In the genomic region with DNA sequence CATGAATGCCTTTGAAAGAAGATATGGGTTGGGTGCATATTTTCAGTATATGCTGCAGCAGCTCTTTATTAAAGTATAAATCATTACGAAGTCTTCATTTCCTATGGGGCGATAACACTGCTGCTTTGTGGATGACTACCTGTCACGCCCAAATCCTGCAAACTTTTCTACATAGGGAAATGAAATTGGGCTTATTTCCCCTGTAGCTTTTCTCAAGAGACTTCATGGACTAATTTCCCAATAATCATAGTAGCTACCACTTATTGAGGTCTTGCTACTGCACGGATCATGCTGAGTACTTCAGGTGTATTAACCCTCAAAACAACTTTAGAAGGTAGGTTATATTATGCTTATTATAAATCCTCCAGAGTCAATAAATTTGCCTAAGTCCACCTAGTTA, we compare ENCODE assay signal across 16 cellular contexts. TPM values are rescaled to one million over a fixed set of nuclear protein-coding genes. Genes with fewer than 3 reads are reported as not detected.
DNase-seq lines count a peak whose midpoint lies in the region; ATAC-seq, FAIRE-seq and TF ChIP-seq lines count a peak whose summit lies in the region.
"Had no signal": no experiment of that assay in that cellular context is flagged by ENCODE, and none has a peak within 500 bp of the region (broad histone marks: within the 10 kb centered on the region; RNA-seq: fewer than 3 reads in every experiment).

No MANE protein-coding gene starts in this region.

- 48 to 56% methylated on average over 4 of the region's 4 CpGs for WGBS in heart right ventricle, 2 donors
- WGBS in esophagus muscularis mucosa, result 56% methylated on average over 4 of the region's 4 CpGs
- WGBS in transverse colon (ENCODE audit: low coverage in 1 of 2), 2 donors, result 72 to 79% methylated on average over 3 to 4 of the region's 4 CpGs

- H3K4me1 Mint-ChIP-seq in activated CD4-positive, alpha-beta memory T cell treated with anti-CD3 and anti-CD28 coated beads for 36 hours (ENCODE audit: low read depth), result peaks cover 93% of the 10 kb centered on the region

- H4K20me1 ChIP-seq in osteoblast (ENCODE audit: insufficient read depth, low read length), result peaks cover 53% of the 10 kb centered on the region

- CTCF ChIA-PET in activated CD4-positive, alpha-beta memory T cell treated with anti-CD3 and anti-CD28 coated beads for 36 hours (lab: Charles Lee), result interaction anchor here (0.9 to 1.9 kb wide), 2 partner anchors 17 to 79 kb away, joined by 3 to 4 read pairs; no protein-coding TSS in a partner anchor

- no peak overlapping the region for H3K4me3 ChIP-seq in heart right ventricle
- no peak overlapping the region for H3K4me3 ChIP-seq in right atrium auricular region
- peak overlapping the region in 1 of 4 donors; percentile 24 for H3K4me3 ChIP-seq in esophagus muscularis mucosa
- no peak overlapping the region for H3K4me3 ChIP-seq in transverse colon
- H3K4me3 ChIP-seq in BE2C (ENCODE audit: low read depth, low read length), result no peak overlapping the region
- H3K4me3 ChIP-seq in osteoblast (ENCODE audit: insufficient read depth, low read length), result no peak overlapping the region
- H3K4me3 ChIP-seq: Peyer's patch, uterus had no signal

- H3K4me1 ChIP-seq in heart right ventricle (peaks cover 12 to 100% (median 96%) of the 10 kb centered on the region in 9 donors), right atrium auricular region (peaks cover 0 to 89% of the 10 kb centered on the region in 2 donors), esophagus muscularis mucosa (peaks cover 92 to 100% (median 97%) of the 10 kb centered on the region in 4 donors), transverse colon (peaks cover 0 to 95% (median 38%) of the 10 kb centered on the region in 4 donors), BE2C (no peaks in the 10 kb centered on the region), osteoblast (ENCODE audit: insufficient read depth, low read length) (peaks cover 51% of the 10 kb centered on the region)
- H3K4me1 ChIP-seq: parathyroid adenoma had no signal

- POLR2A ChIA-PET in activated CD4-positive, alpha-beta memory T cell treated with anti-CD3 and anti-CD28 coated beads for 36 hours (lab: Charles Lee), result interaction anchor here (1.5 to 11.5 kb wide), 5 partner anchors 10 to 43 kb away, joined by 4 to 140 read pairs (median 6); no protein-coding TSS in a partner anchor

- TF ChIP-seq CTCF in heart right ventricle (IDR thresholded peaks at IDR 0.05) (no peak), right atrium auricular region (IDR thresholded peaks at IDR 0.05) (no peak), esophagus muscularis mucosa (IDR thresholded peaks at IDR 0.05) (no peak), transverse colon (IDR thresholded peaks at IDR 0.05) (no peak), BE2C (IDR thresholded peaks at IDR 0.05; ENCODE audit: low read depth, low read length) (no peak), osteoblast (IDR thresholded peaks at IDR 0.05; ENCODE audit: extremely low read depth, low read depth, low read length) (no peak)

- TF ChIP-seq EP300 in esophagus muscularis mucosa (IDR thresholded peaks at IDR 0.05) (no peak), transverse colon (IDR thresholded peaks at IDR 0.05; ENCODE audit: low read depth) (no peak)

- peak overlapping the region; percentile 96 for H3K27ac Mint-ChIP-seq in activated CD4-positive, alpha-beta memory T cell treated with anti-CD3 and anti-CD28 coated beads for 36 hours
- H3K27ac Mint-ChIP-seq: mesothelial cell of epicardium had no signal

- no peak for DNase-seq in heart right ventricle
- no peak for DNase-seq in right atrium auricular region (ENCODE audit: low spot score)
- no peak for DNase-seq in activated CD4-positive, alpha-beta memory T cell treated with anti-CD3 and anti-CD28 coated beads for 36 hours
- DNase-seq in esophagus muscularis mucosa (ENCODE audit: extremely low spot score), result no peak
- no peak for DNase-seq in transverse colon
- no peak for DNase-seq in BE2C
- DNase-seq in osteoblast (ENCODE audit: insufficient read length, low spot score, missing footprints), result no peak
- no peak for DNase-seq in GM12892 (ENCODE audit: insufficient read length)
- DNase-seq: anterior cingulate cortex, NCI-H1105 treated with DMSO at 0.1 percent for 48 hours, NCI-H510A treated with DMSO at 0.1 percent for 48 hours, Peyer's patch, uterus had no signal

- H3K27me3 ChIP-seq in heart right ventricle (no peaks in the 10 kb centered on the region), right atrium auricular region (no peaks in the 10 kb centered on the region), esophagus muscularis mucosa (no peaks in the 10 kb centered on the region), transverse colon (no peaks in the 10 kb centered on the region), BE2C (no peaks in the 10 kb centered on the region), osteoblast (ENCODE audit: insufficient read depth, low read length) (no peaks in the 10 kb centered on the region)
- H3K27me3 ChIP-seq: Peyer's patch, uterus had no signal

- H3K27me3 Mint-ChIP-seq in activated CD4-positive, alpha-beta memory T cell treated with anti-CD3 and anti-CD28 coated beads for 36 hours, result no peaks in the 10 kb centered on the region

- no peaks in the 10 kb centered on the region for H3K9me3 Mint-ChIP-seq in activated CD4-positive, alpha-beta memory T cell treated with anti-CD3 and anti-CD28 coated beads for 36 hours
- H3K9me3 Mint-ChIP-seq: mesothelial cell of epicardium had no signal

- no peak overlapping the region for H3K4me2 ChIP-seq in osteoblast (ENCODE audit: insufficient read depth, low read length)

- peak overlapping the region; percentile 86 for H3K4me3 Mint-ChIP-seq in activated CD4-positive, alpha-beta memory T cell treated with anti-CD3 and anti-CD28 coated beads for 36 hours
- H3K4me3 Mint-ChIP-seq: mesothelial cell of epicardium had no signal

- peaks cover 48% of the 10 kb centered on the region for H3K36me3 Mint-ChIP-seq in activated CD4-positive, alpha-beta memory T cell treated with anti-CD3 and anti-CD28 coated beads for 36 hours
- H3K36me3 Mint-ChIP-seq: mesothelial cell of epicardium had no signal

- ATAC-seq in heart right ventricle, result peak in 1 of 8 donors; percentile 15

- H3K9me3 ChIP-seq in heart right ventricle (no peaks in the 10 kb centered on the region), right atrium auricular region (no peaks in the 10 kb centered on the region), esophagus muscularis mucosa (no peaks in the 10 kb centered on the region), transverse colon (no peaks in the 10 kb centered on the region), BE2C (no peaks in the 10 kb centered on the region), osteoblast (ENCODE audit: low read depth, low read length) (no peaks in the 10 kb centered on the region)
- H3K9me3 ChIP-seq: Peyer's patch, uterus had no signal

- intact Hi-C loops in heart right ventricle (cut with DNase I) (loop anchor here in 3 of 10 donors (5.0 to 10.0 kb wide), 3 partner anchors 33 to 90 kb away; no protein-coding TSS in a partner anchor), esophagus muscularis mucosa (cut with DNase I) (loop anchor here (5.0 kb wide), 1 partner anchor 68 kb away; no protein-coding TSS in a partner anchor), transverse colon (cut with DNase I; ENCODE audit: low total_unique reads) (loop anchor here (10.0 kb wide), 1 partner anchor 70 kb away; no protein-coding TSS in a partner anchor)
- intact Hi-C loops in activated CD4-positive, alpha-beta memory T cell treated with anti-CD3 and anti-CD28 coated beads for 36 hours (cut with micrococcal nuclease), result loop anchor here (5.0 to 10.0 kb wide), 2 partner anchors 638 to 1140 kb away; no protein-coding TSS in a partner anchor

- TF ChIP-seq POLR2A in esophagus muscularis mucosa (IDR thresholded peaks at IDR 0.05; ENCODE audit: low read depth), result no peak
- no peak for TF ChIP-seq POLR2A in transverse colon (IDR thresholded peaks at IDR 0.05)
- TF ChIP-seq POLR2A in GM12892 (IDR thresholded peaks at IDR 0.05; ENCODE audit: low read depth, low read length), result no peak

- H3K36me3 ChIP-seq in heart right ventricle (peaks cover 0 to 24% (median 0%) of the 10 kb centered on the region in 9 donors), right atrium auricular region (peaks cover 4% of the 10 kb centered on the region), esophagus muscularis mucosa (peaks cover 0 to 5% (median 0%) of the 10 kb centered on the region in 4 donors), transverse colon (no peaks in the 10 kb centered on the region), BE2C (no peaks in the 10 kb centered on the region), osteoblast (ENCODE audit: insufficient read depth, low read length) (peaks cover 4% of the 10 kb centered on the region)
- H3K36me3 ChIP-seq: Peyer's patch, uterus had no signal

- no peak overlapping the region for H2AFZ ChIP-seq in osteoblast (ENCODE audit: low read length)
- H2AFZ ChIP-seq: parathyroid adenoma had no signal

- in situ Hi-C loops in transverse colon (cut with MboI; ENCODE audit: low pct_ligation_motif_present in 1 of 4, low pct_unique_long_range_greater_than_20kb in 1 of 4, low sequenced_read_pairs in 3 of 4), result no loop called here

- H3K27ac ChIP-seq in heart right ventricle (peak overlapping the region in 6 of 10 donors; percentile 7 to 99 (median 22)), right atrium auricular region (peak overlapping the region in 1 of 2 donors; percentile 99), esophagus muscularis mucosa (replicated peaks in 1 of 4) (peak overlapping the region in 3 of 4 donors; percentile 7 to 50 (median 32)), transverse colon (peak overlapping the region; percentile 24 to 99 (median 66)), osteoblast (ENCODE audit: low read depth, low read length) (no peak overlapping the region)
- H3K27ac ChIP-seq: C4-2B, parathyroid adenoma had no signal

- H3K79me2 ChIP-seq in osteoblast (ENCODE audit: insufficient read depth, low read length), result peaks cover 98% of the 10 kb centered on the region

- FAIRE-seq in GM12892 (lab: Jason Lieb, UNC), result no peak

RNA-seq across cellular contexts. Expression of a gene that starts 8.0 kb away (rescaled TPM):
- total RNA-seq in heart right ventricle (100 to 1,000 TPM in 5 of 10 donors, 10 to 100 TPM in 5; 71.1 to 197 (median 92.1) TPM), right atrium auricular region (100 to 1,000 TPM; 205 to 210 TPM), esophagus muscularis mucosa (100 to 1,000 TPM; 202 to 292 (median 261) TPM), transverse colon (100 to 1,000 TPM in 2 of 4 donors, 10 to 100 TPM in 2; 63.2 to 179 (median 98.5) TPM), osteoblast (118 and 162 TPM in 2 replicates)
- polyA plus RNA-seq in heart right ventricle, result 10 to 100 TPM; 14.6 to 81.4 TPM
- 10 to 100 TPM; 36.8 to 37.0 TPM for total RNA-seq in activated CD4-positive, alpha-beta memory T cell treated with anti-CD3 and anti-CD28 coated beads for 36 hours
- polyA plus RNA-seq in BE2C (2012; ENCODE audit: insufficient read depth, insufficient read length, low read depth), result 2.3 TPM
- 0.15 TPM for polyA plus RNA-seq in GM12892 (2012; ENCODE audit: missing spikeins)
